Comparison of ENCODE assay signal across 8 cellular contexts in the genomic region with DNA sequence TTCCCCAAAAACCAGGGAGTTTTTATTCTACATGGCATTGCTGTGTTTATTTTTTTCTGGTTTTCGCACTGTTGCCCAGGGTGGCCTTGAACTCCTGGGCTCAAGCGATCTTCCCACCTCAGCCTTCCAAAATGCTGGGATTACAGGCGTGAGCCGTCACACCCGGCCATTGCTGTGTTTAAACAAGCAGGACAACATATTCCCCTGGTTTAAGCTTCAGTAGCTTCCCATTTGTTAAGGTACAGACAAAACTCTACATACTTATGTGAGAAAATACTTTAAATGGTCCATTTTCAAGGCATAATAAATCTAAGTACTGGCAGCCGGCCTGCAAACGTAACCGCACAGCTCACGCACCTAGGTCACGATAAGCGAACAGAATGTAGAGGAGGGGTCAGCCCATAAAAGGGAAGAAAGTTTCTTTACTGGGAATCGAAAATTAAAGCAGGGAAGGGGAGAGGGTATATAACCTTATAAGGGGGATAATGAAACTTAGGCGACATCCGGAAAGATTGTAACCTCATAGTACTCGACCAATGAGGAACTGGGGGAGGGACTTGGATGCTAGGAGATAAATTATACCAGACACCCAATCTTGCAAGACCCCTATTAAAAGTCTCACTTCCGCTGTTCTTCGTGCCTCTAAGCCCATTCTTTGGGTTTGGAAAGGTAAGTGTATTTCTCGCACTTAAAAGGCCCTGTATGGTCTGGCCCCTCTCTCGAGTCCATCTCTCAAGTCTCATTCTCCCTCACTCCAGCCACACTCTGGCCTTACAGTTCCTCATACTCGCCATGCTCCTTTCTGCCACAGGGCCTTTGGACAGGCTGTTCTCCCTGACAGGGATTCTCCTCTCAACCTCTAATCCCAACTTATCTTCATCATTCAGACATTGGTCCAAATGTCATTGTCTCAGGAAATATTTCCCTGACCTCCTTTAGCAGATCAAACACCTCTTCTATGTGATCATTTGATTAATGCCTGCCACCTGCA. TPM values are rescaled to one million over a fixed set of nuclear protein-coding genes. Genes with fewer than 3 reads are reported as not detected.
DNase-seq lines count a peak whose midpoint lies in the region; ATAC-seq and TF ChIP-seq lines count a peak whose summit lies in the region.

No MANE protein-coding gene starts in this region.

- H3K4me3 ChIP-seq in HL-60 (replicated peaks; ENCODE audit: insufficient read depth, low read length) (peak overlapping the region; percentile 26), WERI-Rb-1 (ENCODE audit: low read depth, low read length) (peak overlapping the region; percentile 50), hepatocyte (peak overlapping the region; percentile 11), smooth muscle cell (peak overlapping the region; percentile 43)

- H4K20me1 ChIP-seq in hepatocyte (ENCODE audit: insufficient read depth, poor library complexity, severe bottlenecking), result no peaks in the 10 kb centered on the region
- no peaks in the 10 kb centered on the region for H4K20me1 ChIP-seq in smooth muscle cell (ENCODE audit: low read depth)

- H2AFZ ChIP-seq in hepatocyte (peak overlapping the region; percentile 80), smooth muscle cell (ENCODE audit: low read depth) (peak overlapping the region; percentile 66)

- DNase-seq in HL-60 (ENCODE audit: low read depth in 1 of 2, low spot score in 1 of 2), result no peak
- no peak for DNase-seq in WERI-Rb-1
- DNase-seq in hepatocyte (ENCODE audit: low spot score), result no peak
- DNase-seq in smooth muscle cell (lab: John Stamatoyannopoulos, UW; ENCODE audit: unreplicated experiment), result no peak
- DNase-seq in DMS 273 (lab: John Stamatoyannopoulos, UW; ENCODE audit: unreplicated experiment), result no peak
- no peak for DNase-seq in NCI-H187 (lab: John Stamatoyannopoulos, UW)
- no peak for DNase-seq in DMS53 treated with DMSO at 0.1 percent for 48 hours (lab: John Stamatoyannopoulos, UW; ENCODE audit: unreplicated experiment)

- no peaks in the 10 kb centered on the region for H3K9me2 ChIP-seq in hepatocyte (replicated peaks; ENCODE audit: insufficient read depth)

- H3K27ac ChIP-seq in HL-60 (replicated peaks) (peak overlapping the region; percentile 98), WERI-Rb-1 (peak overlapping the region; percentile 98), hepatocyte (peak overlapping the region; percentile 92), smooth muscle cell (ENCODE audit: low read depth) (peak overlapping the region; percentile 93)

- TF ChIP-seq CTCF in HL-60 (IDR thresholded peaks at IDR 0.05; ENCODE audit: insufficient read depth, low read length) (no peak), WERI-Rb-1 (IDR thresholded peaks at IDR 0.05; ENCODE audit: low read depth, low read length) (no peak), hepatocyte (IDR thresholded peaks at IDR 0.05; ENCODE audit: poor library complexity) (no peak), smooth muscle cell (IDR thresholded peaks at IDR 0.05; ENCODE audit: borderline replicate concordance, insufficient read depth, poor library complexity, severe bottlenecking) (no peak)

- peaks cover 14% of the 10 kb centered on the region for H3F3A ChIP-seq in smooth muscle cell (ENCODE audit: low read depth)

- no peaks in the 10 kb centered on the region for H3K27me3 ChIP-seq in HL-60 (ENCODE audit: insufficient read depth, poor library complexity, severe bottlenecking)
- no peaks in the 10 kb centered on the region for H3K27me3 ChIP-seq in WERI-Rb-1 (ENCODE audit: insufficient read depth, low read depth, severe bottlenecking)
- H3K27me3 ChIP-seq in hepatocyte, result no peaks in the 10 kb centered on the region
- H3K27me3 ChIP-seq in smooth muscle cell (ENCODE audit: low read depth), result no peaks in the 10 kb centered on the region

- H3K36me3 ChIP-seq in WERI-Rb-1 (no peaks in the 10 kb centered on the region), hepatocyte (replicated peaks; ENCODE audit: insufficient read depth, low read depth) (no peaks in the 10 kb centered on the region), smooth muscle cell (ENCODE audit: low read depth) (no peaks in the 10 kb centered on the region)

- H3K9me3 ChIP-seq in WERI-Rb-1 (ENCODE audit: severe bottlenecking), result no peaks in the 10 kb centered on the region
- no peaks in the 10 kb centered on the region for H3K9me3 ChIP-seq in hepatocyte (ENCODE audit: low read depth)
- no peaks in the 10 kb centered on the region for H3K9me3 ChIP-seq in smooth muscle cell (replicated peaks; ENCODE audit: low read depth)

- H3K4me1 ChIP-seq in hepatocyte (ENCODE audit: insufficient read depth), result peaks cover 4% of the 10 kb centered on the region
- H3K4me1 ChIP-seq in smooth muscle cell (ENCODE audit: low read depth), result peaks cover 5% of the 10 kb centered on the region

- H3K79me2 ChIP-seq in hepatocyte (no peaks in the 10 kb centered on the region), smooth muscle cell (ENCODE audit: low read depth) (no peaks in the 10 kb centered on the region)

- H3K4me2 ChIP-seq in hepatocyte, result peak overlapping the region; percentile 71
- H3K4me2 ChIP-seq in smooth muscle cell, result peak overlapping the region; percentile 87

- no peak for ATAC-seq in GM21526 (IDR thresholded peaks at IDR 0.05; ENCODE audit: low FRiP score, unreplicated experiment)

- 84% methylated on average over 20 of the region's 20 CpGs for WGBS in hepatocyte (ENCODE audit: low lambda C conversion rate, missing lambda C conversion rate)
- WGBS in smooth muscle cell (ENCODE audit: low lambda C conversion rate), result 85% methylated on average over 20 of the region's 20 CpGs

- peak overlapping the region; percentile 94 for H3K9ac ChIP-seq in smooth muscle cell (ENCODE audit: low read depth)

RNA-seq across cellular contexts. Expression of gene TEX14, which starts 59.2 kb away (rescaled TPM):
- 0.04 and 0.07 TPM in 2 replicates for total RNA-seq in hepatocyte
- 0.05 TPM in 1 of 2 replicates, not detected in the other for polyA plus RNA-seq in hepatocyte
- 0.04 TPM in 1 of 2 replicates, not detected in the other for total RNA-seq in smooth muscle cell
- polyA plus RNA-seq in smooth muscle cell, result not detected in 2 replicates

RNA-seq across cellular contexts. Expression of gene RAD51C, which starts 59.8 kb away (rescaled TPM):
- total RNA-seq in hepatocyte (16.3 and 19.2 TPM in 2 replicates), smooth muscle cell (20.9 and 23.2 TPM in 2 replicates)
- polyA plus RNA-seq in hepatocyte (41.6 and 46.9 TPM in 2 replicates), smooth muscle cell (27.1 and 29.9 TPM in 2 replicates)
